In genomic region chrX:78555401-78555980, GRCh38 we compare ENCODE assay signal across 11 cellular contexts.
DNase-seq lines count a peak whose midpoint lies in the region; ATAC-seq, FAIRE-seq and TF ChIP-seq lines count a peak whose summit lies in the region.
"Had no signal": no experiment of that assay in that cellular context is flagged by ENCODE, and none has a peak within 500 bp of the region (broad histone marks: within the 10 kb centered on the region; RNA-seq: fewer than 3 reads in every experiment).

No MANE protein-coding gene starts in this region.

- H3K9ac ChIP-seq in SK-N-SH: no peak overlapping the region

- DNase-seq in SK-N-SH (no peak), NCI-H524 (lab: John Stamatoyannopoulos, UW) (no peak), GOT3 (lab: John Stamatoyannopoulos, UW) (no peak)
- DNase-seq: cortex of kidney, GDM1, posterior cingulate gyrus had no signal

- CTCF ChIA-PET in SK-N-SH (lab: Yijun Ruan, JAX): interaction anchor here (0.8 to 1.0 kb wide), 3 partner anchors 12 to 526 kb away, joined by 3 read pairs; no protein-coding TSS in a partner anchor

- H4K20me1 ChIP-seq in SK-N-SH (ENCODE audit: insufficient read depth): no peaks in the 10 kb centered on the region

- H3K9me2 ChIP-seq in SK-N-SH: no peaks in the 10 kb centered on the region

- 0 out of 2 replicates have a peak overlapping the region, but pooled peaks have one; percentile 29 for H2AFZ ChIP-seq in SK-N-SH (ENCODE audit: low read depth)

- H3F3A ChIP-seq in SK-N-SH (replicated peaks; ENCODE audit: insufficient read depth): no peaks in the 10 kb centered on the region

- ATAC-seq in HG03442 (IDR thresholded peaks at IDR 0.05; ENCODE audit: unreplicated experiment) (no peak), GM18870 (IDR thresholded peaks at IDR 0.05; ENCODE audit: unreplicated experiment) (no peak)

- TF ChIP-seq EP300 in SK-N-SH (IDR thresholded peaks at IDR 0.05; ENCODE audit: borderline replicate concordance in 1 of 2, low read depth in 1 of 2, low read length in 1 of 2): no peak

- no peak overlapping the region for H3K4me2 ChIP-seq in SK-N-SH

- no peaks in the 10 kb centered on the region for H3K4me1 ChIP-seq in SK-N-SH (ENCODE audit: control insufficient read depth in 1 of 2, insufficient read depth in 2 of 2, low read depth in 1 of 2, low read length in 1 of 2)

- H3K9me3 ChIP-seq in SK-N-SH: no peaks in the 10 kb centered on the region

- FAIRE-seq in islet of Langerhans (lab: Jason Lieb, UNC): peak; percentile 85

- no peak overlapping the region for H3K4me3 ChIP-seq in SK-N-SH (ENCODE audit: low read depth in 2 of 2, low read length in 1 of 2)

- TF ChIP-seq CTCF in 22Rv1 (IDR thresholded peaks at IDR 0.05) (peak; percentile 41), GM12872 (IDR thresholded peaks at IDR 0.05; ENCODE audit: insufficient read depth, low read depth, low read length) (0 out of 3 replicates have a peak, but pooled peaks have one; percentile 21), SK-N-SH (IDR thresholded peaks at IDR 0.05) (peak; percentile 69)

- no peak overlapping the region for H3K27ac ChIP-seq in 22Rv1
- H3K27ac ChIP-seq in SK-N-SH (ENCODE audit: low read depth in 2 of 2, low read length in 1 of 2): no peak overlapping the region

- no peaks in the 10 kb centered on the region for H3K36me3 ChIP-seq in SK-N-SH (replicated peaks in 1 of 2; ENCODE audit: control insufficient read depth in 1 of 2, insufficient read depth in 2 of 2, low read length in 1 of 2)

- TF ChIP-seq RAD21 in SK-N-SH (IDR thresholded peaks at IDR 0.05; ENCODE audit: low read length): peak; percentile 57

- H3K79me2 ChIP-seq in SK-N-SH (ENCODE audit: insufficient read depth): no peaks in the 10 kb centered on the region

- POLR2A ChIA-PET in SK-N-SH (lab: Yijun Ruan, JAX): no interaction called here

- H3K27me3 ChIP-seq in SK-N-SH (ENCODE audit: insufficient read depth): no peaks in the 10 kb centered on the region

- 3% methylated on average over 3 of the region's 3 CpGs for WGBS in SK-N-SH (ENCODE audit: low lambda C conversion rate)

TF ChIP-seq in SK-N-SH, 30 proteins besides CTCF, POLR2A, EP300 and RAD21:
- peak; percentile 19; the same call in 1 of the 2 replicates for TF ChIP-seq SMC3 (IDR thresholded peaks at IDR 0.05; ENCODE audit: low read depth, low read length)
- TF ChIP-seq RXRA (IDR thresholded peaks at IDR 0.05; ENCODE audit: borderline replicate concordance, low read depth): no peak
- TF ChIP-seq YY1 (IDR thresholded peaks at IDR 0.05; ENCODE audit: low read depth): no peak
- no peak for TF ChIP-seq FOXM1 (IDR thresholded peaks at IDR 0.05; ENCODE audit: low read depth)
- TF ChIP-seq GATA2 (CRISPR knock-in tag; IDR thresholded peaks at IDR 0.05): no peak
- TF ChIP-seq MAX (IDR thresholded peaks at IDR 0.05; ENCODE audit: low read depth): no peak
- TF ChIP-seq CHD2 (IDR thresholded peaks at IDR 0.05; ENCODE audit: low read length, partially characterized antibody): no peak
- no peak for TF ChIP-seq ELF1 (IDR thresholded peaks at IDR 0.05)
- TF ChIP-seq NFIC (IDR thresholded peaks at IDR 0.05; ENCODE audit: borderline replicate concordance): no peak
